Comparison of ENCODE assay signal across 14 cellular contexts in genomic region chr13:28621439-28621838, GRCh38.
"Had no signal": no experiment of that assay in that cellular context is flagged by ENCODE, and none has a peak within 500 bp of the region (broad histone marks: within the 10 kb centered on the region; RNA-seq: fewer than 3 reads in every experiment).

No MANE protein-coding gene starts in this region.

- H3K4me1 ChIP-seq: colonic mucosa had no signal

- H3K27me3 ChIP-seq: cardiac muscle cell, colonic mucosa, tibial nerve had no signal

- ATAC-seq: activated naive CD8-positive, alpha-beta T cell treated with anti-CD3 and anti-CD28 coated beads, Interleukin-2, amount 50 U/mL, for 24 hours; naive thymus-derived CD8-positive, alpha-beta T cell; stimulated activated effector memory CD8-positive, alpha-beta T cell treated with anti-CD3 and anti-CD28 coated beads, Interleukin-12 subunit alpha, Interleukin-12 subunit beta, amount 100 ng/mL, for 72 hours had no signal

- H3K9me3 ChIP-seq: colonic mucosa, mucosa of descending colon, tibial nerve had no signal

- DNase-seq: activated CD4-positive, alpha-beta T cell treated with anti-CD3 and anti-CD28 coated beads for 1 hour; activated CD4-positive, alpha-beta T cell treated with anti-CD3 and anti-CD28 coated beads, Interleukin-2, amount 50 U/mL, for 48 hours; activated naive CD8-positive, alpha-beta T cell treated with anti-CD3 and anti-CD28 coated beads, Interleukin-2, amount 50 U/mL, for 24 hours; activated T-cell treated with anti-CD3 and anti-CD28 coated beads, Interleukin-2, amount 50 U/mL, for 48 hours; colonic mucosa; effector CD4-positive, alpha-beta T cell; mucosa of descending colon; naive thymus-derived CD8-positive, alpha-beta T cell; right cardiac atrium; T-helper 9 cell had no signal

- H3K36me3 ChIP-seq: cardiac muscle cell, colonic mucosa, tibial nerve had no signal

- H3K27ac ChIP-seq: cardiac muscle cell, colonic mucosa had no signal

- H3K4me3 ChIP-seq: cardiac muscle cell, colonic mucosa, mucosa of descending colon, smooth muscle cell, tibial nerve had no signal
